Comparison of ENCODE assay signal across 9 cellular contexts in genomic region chr20:237918-238317, GRCh38. TPM values are rescaled to one million over a fixed set of nuclear protein-coding genes. Genes with fewer than 3 reads are reported as not detected.
DNase-seq lines count a peak whose midpoint lies in the region; ATAC-seq and TF ChIP-seq lines count a peak whose summit lies in the region.
"Had no signal": no experiment of that assay in that cellular context is flagged by ENCODE, and none has a peak within 500 bp of the region (broad histone marks: within the 10 kb centered on the region; RNA-seq: fewer than 3 reads in every experiment).

No MANE protein-coding gene starts in this region.

- DNase-seq in lower lobe of right lung (no peak), NCI-H526 treated with DMSO at 0.1 percent for 48 hours (lab: John Stamatoyannopoulos, UW) (no peak), anterior cingulate cortex (lab: John Stamatoyannopoulos, UW) (no peak)
- DNase-seq: NCI-H345 had no signal

- H3K27ac ChIP-seq in lower lobe of right lung, result peak overlapping the region; percentile 54

- H3K4me3 ChIP-seq in Loucy (ENCODE audit: low read length, poor library complexity, severe bottlenecking) (peak overlapping the region; percentile 2), lower lobe of right lung (peak overlapping the region; percentile 25)

- H3K9ac ChIP-seq in Loucy (ENCODE audit: low read depth, low read length, poor library complexity, severe bottlenecking), result no peak overlapping the region

- peaks cover 22% of the 10 kb centered on the region for H3K4me1 ChIP-seq in Loucy (ENCODE audit: insufficient read depth, low read length, poor library complexity, severe bottlenecking)
- H3K4me1 ChIP-seq in lower lobe of right lung, result peaks cover 12% of the 10 kb centered on the region

- no peaks in the 10 kb centered on the region for H3K9me2 ChIP-seq in Loucy (replicated peaks; ENCODE audit: low read depth, low read length)

- H3F3A ChIP-seq in Loucy (ENCODE audit: low read depth), result no peaks in the 10 kb centered on the region

- no peak overlapping the region for H2AFZ ChIP-seq in Loucy (ENCODE audit: low read length)

- H3K79me2 ChIP-seq in Loucy (ENCODE audit: insufficient read depth, low read length), result no peaks in the 10 kb centered on the region

- no peaks in the 10 kb centered on the region for H4K20me1 ChIP-seq in Loucy (ENCODE audit: insufficient read depth, low read length, poor library complexity, severe bottlenecking)

- no peaks in the 10 kb centered on the region for H3K36me3 ChIP-seq in Loucy (ENCODE audit: insufficient read depth, low read length)
- H3K36me3 ChIP-seq in lower lobe of right lung, result no peaks in the 10 kb centered on the region

- H3K9me3 ChIP-seq in Loucy (ENCODE audit: insufficient read depth, low read depth, low read length) (no peaks in the 10 kb centered on the region), lower lobe of right lung (no peaks in the 10 kb centered on the region)

- peak overlapping the region; percentile 9 for H3K4me2 ChIP-seq in Loucy (ENCODE audit: low read depth, low read length, poor library complexity, severe bottlenecking)

- ATAC-seq in GM18870 (IDR thresholded peaks at IDR 0.05; ENCODE audit: unreplicated experiment) (peak; percentile 50), lower lobe of right lung (peak; percentile 54 to 75), HG03521 (IDR thresholded peaks at IDR 0.05; ENCODE audit: unreplicated experiment) (no peak)
- ATAC-seq: WTC11 had no signal

- intact Hi-C loops in lower lobe of right lung (cut with DNase I), result no loop called here

- no peaks in the 10 kb centered on the region for H3K27me3 ChIP-seq in Loucy (ENCODE audit: insufficient read depth, low read length, poor library complexity, severe bottlenecking)
- no peaks in the 10 kb centered on the region for H3K27me3 ChIP-seq in lower lobe of right lung (ENCODE audit: low read depth)

- TF ChIP-seq CTCF in Loucy (conservative IDR thresholded peaks at IDR 0.05; ENCODE audit: low read length) (no peak), lower lobe of right lung (IDR thresholded peaks at IDR 0.05) (no peak)

RNA-seq across cellular contexts. Expression of gene DEFB129, which starts 10.9 kb away (rescaled TPM):
- not detected for total RNA-seq in lower lobe of right lung
- total RNA-seq: G401, WTC11 had no signal

RNA-seq across cellular contexts. Expression of gene DEFB132, which starts 19.6 kb away (rescaled TPM):
- total RNA-seq in lower lobe of right lung, result not detected
- total RNA-seq: G401, WTC11 had no signal

RNA-seq across cellular contexts. Expression of gene DEFB128, which starts 48.4 kb away (rescaled TPM):
- not detected for total RNA-seq in lower lobe of right lung
- total RNA-seq: G401, WTC11 had no signal

RNA-seq across cellular contexts. Expression of gene C20orf96, which starts 52.6 kb away (rescaled TPM):
- total RNA-seq in lower lobe of right lung, result 11.6 TPM

RNA-seq across cellular contexts. Expression of gene ZCCHC3, which starts 59.5 kb away (rescaled TPM):
- 15.6 TPM for total RNA-seq in lower lobe of right lung
